1 cellular context compared by ENCODE assay signal in the genomic region with DNA sequence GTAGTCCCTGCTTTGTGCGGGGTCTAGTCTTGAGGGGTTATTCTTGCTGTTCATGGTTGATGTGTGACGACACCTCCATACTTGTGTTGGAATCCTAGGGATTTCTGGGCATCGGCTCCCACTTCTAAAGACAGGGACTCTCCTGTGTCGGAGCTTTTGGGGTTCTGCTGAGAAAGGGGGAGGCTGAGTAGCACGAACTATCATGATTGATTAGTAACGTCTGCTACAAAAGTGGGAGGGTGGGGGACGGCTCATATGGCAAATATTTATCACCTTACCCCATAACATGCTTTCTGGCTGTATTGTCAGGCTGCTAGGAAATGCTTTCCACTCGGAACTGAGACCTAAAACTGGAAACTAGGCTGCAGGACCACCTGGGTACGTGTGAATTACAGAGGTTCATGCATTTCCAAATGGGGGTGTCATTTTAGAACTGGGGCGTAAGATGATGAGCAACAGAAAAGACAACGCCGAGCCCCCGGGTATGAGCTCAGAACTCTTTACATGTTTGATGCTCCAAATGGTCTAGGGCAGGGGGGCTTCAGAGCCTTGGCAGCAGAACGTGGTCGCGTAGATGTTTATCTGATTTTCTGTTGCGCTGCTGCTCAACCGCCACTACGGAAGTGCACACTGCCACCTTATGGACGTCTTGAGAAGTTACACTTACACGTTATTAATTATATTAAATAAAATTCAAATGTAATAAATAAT.
TF ChIP-seq lines count a peak whose summit lies in the region.

No MANE protein-coding gene starts in this region.

TF ChIP-seq in HepG2, 621 proteins besides CTCF, POLR2A, EP300 and RAD21 (continued from another document):
- TF ChIP-seq, protein P1, sequence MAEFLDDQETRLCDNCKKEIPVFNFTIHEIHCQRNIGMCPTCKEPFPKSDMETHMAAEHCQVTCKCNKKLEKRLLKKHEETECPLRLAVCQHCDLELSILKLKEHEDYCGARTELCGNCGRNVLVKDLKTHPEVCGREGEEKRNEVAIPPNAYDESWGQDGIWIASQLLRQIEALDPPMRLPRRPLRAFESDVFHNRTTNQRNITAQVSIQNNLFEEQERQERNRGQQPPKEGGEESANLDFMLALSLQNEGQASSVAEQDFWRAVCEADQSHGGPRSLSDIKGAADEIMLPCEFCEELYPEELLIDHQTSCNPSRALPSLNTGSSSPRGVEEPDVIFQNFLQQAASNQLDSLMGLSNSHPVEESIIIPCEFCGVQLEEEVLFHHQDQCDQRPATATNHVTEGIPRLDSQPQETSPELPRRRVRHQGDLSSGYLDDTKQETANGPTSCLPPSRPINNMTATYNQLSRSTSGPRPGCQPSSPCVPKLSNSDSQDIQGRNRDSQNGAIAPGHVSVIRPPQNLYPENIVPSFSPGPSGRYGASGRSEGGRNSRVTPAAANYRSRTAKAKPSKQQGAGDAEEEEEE (CRISPR knock-in tag; IDR thresholded peaks at IDR 0.05; ENCODE audit: borderline replicate concordance): no peak
- peak; percentile 47 for TF ChIP-seq SMC3 (IDR thresholded peaks at IDR 0.05; ENCODE audit: low read length)
- peak; percentile 37; the same call in 1 of the 2 replicates for TF ChIP-seq GABPB1 (CRISPR knock-in tag; IDR thresholded peaks at IDR 0.05)
